Comparison of ENCODE assay signal across 1 cellular context in genomic region chr12:120978296-120979219, GRCh38.
TF ChIP-seq lines count a peak whose summit lies in the region.

Gene HNF1A (plus strand): TSS chr12:120978543. CDS start chr12:120978769, 226 bp downstream.

TF ChIP-seq in HepG2, 621 proteins besides CTCF, POLR2A, EP300 and RAD21 (continued from another document and continues in another):
- TF ChIP-seq ZHX1 (CRISPR knock-in tag; IDR thresholded peaks at IDR 0.05; ENCODE audit: low read depth) (peak; percentile 70; the same call in 1 of the 2 replicates), TAF1 (CRISPR knock-in tag; IDR thresholded peaks at IDR 0.05) (peak; percentile 62; the same call in 1 of the 2 replicates), ZNF337 (CRISPR knock-in tag; IDR thresholded peaks at IDR 0.05; ENCODE audit: borderline replicate concordance, low read depth) (peak; percentile 55; the same call in 1 of the 2 replicates), HNF1A (IDR thresholded peaks at IDR 0.05; ENCODE audit: low read depth) (peak; percentile 73), HNF1A (CRISPR knock-in tag; IDR thresholded peaks at IDR 0.05; ENCODE audit: borderline replicate concordance) (peak; percentile 83; the same call in 1 of the 2 replicates), MED1 (CRISPR knock-in tag; IDR thresholded peaks at IDR 0.05) (peak; percentile 90), DRAP1 (CRISPR knock-in tag; IDR thresholded peaks at IDR 0.05) (peak; percentile 87), ELF3 (CRISPR knock-in tag; IDR thresholded peaks at IDR 0.05) (peak; percentile 61; the same call in 1 of the 2 replicates), SPEN (CRISPR knock-in tag; IDR thresholded peaks at IDR 0.05; ENCODE audit: low read depth) (peak; percentile 92), MIER2 (CRISPR knock-in tag; IDR thresholded peaks at IDR 0.05) (peak; percentile 76; the same call in 1 of the 2 replicates), THAP9 (CRISPR knock-in tag; IDR thresholded peaks at IDR 0.05; ENCODE audit: borderline replicate concordance) (peak; percentile 32), ZNF790 (CRISPR knock-in tag; IDR thresholded peaks at IDR 0.05; ENCODE audit: borderline replicate concordance) (peak; percentile 59; the same call in 1 of the 2 replicates), ZNF644 (CRISPR knock-in tag; IDR thresholded peaks at IDR 0.05; ENCODE audit: low read depth) (peak; percentile 73; the same call in 1 of the 2 replicates), NFE2L1 (CRISPR knock-in tag; IDR thresholded peaks at IDR 0.05; ENCODE audit: borderline replicate concordance) (no peak), ZNF788 (CRISPR knock-in tag; IDR thresholded peaks at IDR 0.05; ENCODE audit: borderline replicate concordance) (peak; percentile 49; the same call in 1 of the 2 replicates), CBX5 (CRISPR knock-in tag; IDR thresholded peaks at IDR 0.05; ENCODE audit: borderline replicate concordance) (0 out of 2 replicates have a peak, but pooled peaks have one; percentile 71), THAP7 (CRISPR knock-in tag; IDR thresholded peaks at IDR 0.05) (peak; percentile 40; the same call in 1 of the 2 replicates), CEBPB (IDR thresholded peaks at IDR 0.05; ENCODE audit: borderline replicate concordance, low read depth, low read length) (no peak), MLX (CRISPR knock-in tag; IDR thresholded peaks at IDR 0.05) (peak; percentile 90), ZNF670 (CRISPR knock-in tag; IDR thresholded peaks at IDR 0.05; ENCODE audit: borderline replicate concordance) (no peak; the same call in 1 of the 2 replicates), ZNF7 (CRISPR knock-in tag; IDR thresholded peaks at IDR 0.05) (no peak), RBM39 (IDR thresholded peaks at IDR 0.05; ENCODE audit: low read depth, low read length, poor library complexity, severe bottlenecking) (peak; percentile 56), TERF1 (CRISPR knock-in tag; IDR thresholded peaks at IDR 0.05) (no peak), MYC (CRISPR knock-in tag; IDR thresholded peaks at IDR 0.05; ENCODE audit: borderline replicate concordance) (peak; percentile 95), HDAC1 (CRISPR knock-in tag; IDR thresholded peaks at IDR 0.05) (peak; percentile 94), PBX3 (CRISPR knock-in tag; IDR thresholded peaks at IDR 0.05; ENCODE audit: borderline replicate concordance) (no peak), MAZ (IDR thresholded peaks at IDR 0.05; ENCODE audit: borderline replicate concordance, low read depth, low read length) (0 out of 2 replicates have a peak, but pooled peaks have one; percentile 71), MAZ (CRISPR knock-in tag; IDR thresholded peaks at IDR 0.05; ENCODE audit: low read depth) (peak; percentile 68; the same call in 1 of the 2 replicates), ZNF772 (CRISPR knock-in tag; IDR thresholded peaks at IDR 0.05) (0 out of 2 replicates have a peak, but pooled peaks have one; percentile 18), TSC22D2 (CRISPR knock-in tag; IDR thresholded peaks at IDR 0.05; ENCODE audit: borderline replicate concordance) (no peak; the same call in 1 of the 2 replicates), PAXIP1 (CRISPR knock-in tag; conservative IDR thresholded peaks at IDR 0.05) (peak; percentile 100), KLF6 (CRISPR knock-in tag; IDR thresholded peaks at IDR 0.05) (peak; percentile 52; the same call in 1 of the 2 replicates), TFE3 (CRISPR knock-in tag; IDR thresholded peaks at IDR 0.05) (peak; percentile 75), ZNF558 (CRISPR knock-in tag; IDR thresholded peaks at IDR 0.05; ENCODE audit: borderline replicate concordance) (no peak), REPIN1 (CRISPR knock-in tag; IDR thresholded peaks at IDR 0.05; ENCODE audit: borderline replicate concordance, low read depth) (peak; percentile 85; the same call in 1 of the 2 replicates), SSRP1 (CRISPR knock-in tag; IDR thresholded peaks at IDR 0.05) (no peak; the same call in 1 of the 2 replicates), ZNF660 (CRISPR knock-in tag; IDR thresholded peaks at IDR 0.05; ENCODE audit: borderline replicate concordance, low read depth) (no peak), ZBTB20 (CRISPR knock-in tag; IDR thresholded peaks at IDR 0.05; ENCODE audit: borderline replicate concordance, low read depth) (peak; percentile 83; the same call in 1 of the 2 replicates), HHEX (CRISPR knock-in tag; IDR thresholded peaks at IDR 0.05) (peak; percentile 13; the same call in 1 of the 2 replicates)
